ENCODE assay signal across 8 cellular contexts in genomic region chr12:56488041-56488955, GRCh38. TPM values are rescaled to one million over a fixed set of nuclear protein-coding genes. Genes with fewer than 3 reads are reported as not detected.
A peak's percentile ranks its signal among the peaks of the same experiment; 100 is the strongest.
DNase-seq lines count a peak whose midpoint lies in the region; ATAC-seq and TF ChIP-seq lines count a peak whose summit lies in the region.

GLS2 (minus strand) TSS chr12:56488161; CDS start chr12:56488118, 43 bp downstream.

- H3K27ac ChIP-seq in SU-DHL-6 (ENCODE audit: low read depth, low read length) (no peak within 1 kb of the TSS), trophoblast cell (ENCODE audit: low read depth, low read length) (no peak within 1 kb of the TSS), tibial nerve (peak within 1 kb of the TSS in 3 of 4 donors; percentile 11 to 30 (median 15))

- H3K4me3 Mint-ChIP-seq in IgD-negative memory B cell, result peak within 1 kb of the TSS; percentile 78 to 98 (median 94)

- ATAC-seq in GM21447 (IDR thresholded peaks at IDR 0.05; ENCODE audit: unreplicated experiment) (peak; percentile 97), left cardiac atrium (peak; percentile 98 to 99)

- H3K27ac Mint-ChIP-seq in IgD-negative memory B cell, result peak within 1 kb of the TSS; percentile 39 to 81 (median 45)

- peak within 1 kb of the TSS; percentile 41 for H3K4me2 ChIP-seq in SU-DHL-6 (ENCODE audit: low read depth, low read length, poor library complexity, severe bottlenecking)
- peak within 1 kb of the TSS; percentile 64 for H3K4me2 ChIP-seq in trophoblast cell (ENCODE audit: low read length)

- no peaks in the 10 kb centered on the region for H3K36me3 Mint-ChIP-seq in IgD-negative memory B cell

- no peaks in the 10 kb centered on the region for H3K79me2 ChIP-seq in SU-DHL-6 (ENCODE audit: insufficient read depth, low read length)
- no peaks in the 10 kb centered on the region for H3K79me2 ChIP-seq in trophoblast cell (ENCODE audit: control insufficient read depth, insufficient read depth, low read length, poor library complexity)

- peak within 1 kb of the TSS; percentile 17 for H3K4me3 ChIP-seq in SU-DHL-6 (ENCODE audit: insufficient read depth, low read length, poor library complexity, severe bottlenecking)
- peak within 1 kb of the TSS; percentile 48 for H3K4me3 ChIP-seq in trophoblast cell (ENCODE audit: low read depth, low read length)
- H3K4me3 ChIP-seq in tibial nerve, result peak within 1 kb of the TSS; percentile 56 to 64 (median 62)

- H2BK5ac ChIP-seq in trophoblast cell (ENCODE audit: low read depth, low read length, poor library complexity), result no peak within 1 kb of the TSS

- no CpG with 5 or more reads among the region's 59 CpGs for WGBS in trophoblast cell (ENCODE audit: extremely low coverage, insufficient coverage, insufficient read length)
- 17 to 22% methylated on average over 48 to 59 of the region's 59 CpGs for WGBS in tibial nerve, 2 donors

- H3K4me1 Mint-ChIP-seq in IgD-negative memory B cell, result peaks cover 8 to 18% (median 10%) of the 10 kb centered on the region in 3 donors

- H3K9me3 ChIP-seq in SU-DHL-6 (ENCODE audit: insufficient read depth, low read length) (no peaks in the 10 kb centered on the region), trophoblast cell (ENCODE audit: insufficient read depth, low read depth, low read length) (peaks cover 10% of the 10 kb centered on the region), tibial nerve (no peaks in the 10 kb centered on the region)

- H3K9me3 Mint-ChIP-seq in IgD-negative memory B cell, result peaks cover 0 to 1% (median 0%) of the 10 kb centered on the region in 3 donors

- no peaks in the 10 kb centered on the region for H3K36me3 ChIP-seq in SU-DHL-6 (ENCODE audit: low read length)
- no peaks in the 10 kb centered on the region for H3K36me3 ChIP-seq in trophoblast cell (ENCODE audit: control insufficient read depth in 1 of 2, insufficient read depth in 2 of 2, low read length in 2 of 2)
- no peaks in the 10 kb centered on the region for H3K36me3 ChIP-seq in tibial nerve

- no peaks in the 10 kb centered on the region for H3F3A ChIP-seq in SU-DHL-6 (ENCODE audit: insufficient read depth)

- H3K27me3 ChIP-seq in SU-DHL-6 (ENCODE audit: low read length), result no peaks in the 10 kb centered on the region
- peaks cover 31% of the 10 kb centered on the region for H3K27me3 ChIP-seq in trophoblast cell (ENCODE audit: insufficient read depth, low read length)
- H3K27me3 ChIP-seq in tibial nerve, result peaks cover 0 to 21% of the 10 kb centered on the region in 2 donors

- H3K4ac ChIP-seq in trophoblast cell (ENCODE audit: low read depth, low read length), result no peak within 1 kb of the TSS

- no peak within 1 kb of the TSS for H2BK120ac ChIP-seq in trophoblast cell (ENCODE audit: insufficient read depth, low read length, poor library complexity)

- H2AFZ ChIP-seq in SU-DHL-6 (ENCODE audit: low read depth, low read length, severe bottlenecking) (no peak within 1 kb of the TSS), trophoblast cell (ENCODE audit: insufficient read depth, low read length, poor library complexity) (no peak within 1 kb of the TSS)

- no peak for TF ChIP-seq CTCF in SU-DHL-6 (IDR thresholded peaks at IDR 0.05; ENCODE audit: insufficient read depth, low read length, poor library complexity, severe bottlenecking)
- TF ChIP-seq CTCF in tibial nerve (IDR thresholded peaks at IDR 0.05), result no peak

- TF ChIP-seq POLR2A in tibial nerve (IDR thresholded peaks at IDR 0.05), result no peak

- H3K79me1 ChIP-seq in trophoblast cell (ENCODE audit: low read length), result no peaks in the 10 kb centered on the region

- DNase-seq in COR-L47 (lab: John Stamatoyannopoulos, UW) (peak; percentile 71), amniotic stem cell (lab: John Stamatoyannopoulos, UW) (peak; percentile 25), left cardiac atrium (peak; percentile 82), trophoblast cell (peak; percentile 55 to 82), tibial nerve (ENCODE audit: low spot score in 2 of 2) (peak; percentile 37 to 71)

- H4K8ac ChIP-seq in trophoblast cell (ENCODE audit: low read depth, low read length), result no peak within 1 kb of the TSS

- H3K18ac ChIP-seq in trophoblast cell (ENCODE audit: low read length), result no peak within 1 kb of the TSS

- intact Hi-C loops in left cardiac atrium (cut with DNase I), result no loop called here

- no peak within 1 kb of the TSS for H3K23ac ChIP-seq in trophoblast cell (ENCODE audit: low read length)

- no peak within 1 kb of the TSS for H2AK5ac ChIP-seq in trophoblast cell (ENCODE audit: low read length)

- H3K9ac ChIP-seq in SU-DHL-6 (ENCODE audit: low read length), result peak within 1 kb of the TSS; percentile 29
- no peak within 1 kb of the TSS for H3K9ac ChIP-seq in trophoblast cell (ENCODE audit: low read length)

- H4K20me1 ChIP-seq in SU-DHL-6 (ENCODE audit: low read depth, low read length), result no peaks in the 10 kb centered on the region

- H4K91ac ChIP-seq in trophoblast cell (ENCODE audit: low read depth, low read length), result no peak within 1 kb of the TSS

- H4K12ac ChIP-seq in trophoblast cell (ENCODE audit: low read depth, low read length), result no peak within 1 kb of the TSS

- H2BK12ac ChIP-seq in trophoblast cell (ENCODE audit: low read length), result no peak within 1 kb of the TSS

- H3K27me3 Mint-ChIP-seq in IgD-negative memory B cell, result peaks cover 16% of the 10 kb centered on the region

- no peak within 1 kb of the TSS for H3K14ac ChIP-seq in trophoblast cell (ENCODE audit: low read length)

- peaks cover 2 to 7% of the 10 kb centered on the region in 2 experiments for H3K4me1 ChIP-seq in trophoblast cell (ENCODE audit: control insufficient read depth in 1 of 2, insufficient read depth in 2 of 2, low read length in 2 of 2)
- H3K4me1 ChIP-seq in tibial nerve, result peaks cover 0 to 20% (median 7%) of the 10 kb centered on the region in 4 donors

- TF ChIP-seq EP300 in tibial nerve (IDR thresholded peaks at IDR 0.05), result peak in 1 of 2 donors; percentile 26

- no peaks in the 10 kb centered on the region for H3K9me2 ChIP-seq in SU-DHL-6 (replicated peaks; ENCODE audit: insufficient read depth, low read length)

RNA-seq across cellular contexts. Expression of gene GLS2, which starts in this region (rescaled TPM):
- polyA plus RNA-seq in IgD-negative memory B cell, result 3.8 TPM
- total RNA-seq in left cardiac atrium (under 1 TPM; 0.35 to 0.42 TPM), tibial nerve (1 to 10 TPM in 3 of 4 donors, not detected in 1; 2.1 to 3.1 (median 2.1) TPM)
- polyA plus RNA-seq in trophoblast cell (2013), result 0.19 and 0.25 TPM in 2 replicates

Comparison
In these comparisons a context has a peak if more than half of its experiments do, and no peak if none do; other contexts are left out.
1. Peak in DNase-seq and ATAC-seq in left cardiac atrium; RNA of the gene not detected or under 1 TPM.
2. DNase-seq: peak in every context shown above with its lines; median percentile 82 in left cardiac atrium; 71 in COR-L47; 68 in trophoblast cell; 54 in tibial nerve; 25 in amniotic stem cell.
3. H3K27ac ChIP-seq: peak in tibial nerve (3 of 4); none in SU-DHL-6 (single experiment) and trophoblast cell (single experiment).
4. Peak in every context shown above with its lines, with median percentiles within 50 percentile points of each other: H3K4me3 ChIP-seq.